In the genomic region with DNA sequence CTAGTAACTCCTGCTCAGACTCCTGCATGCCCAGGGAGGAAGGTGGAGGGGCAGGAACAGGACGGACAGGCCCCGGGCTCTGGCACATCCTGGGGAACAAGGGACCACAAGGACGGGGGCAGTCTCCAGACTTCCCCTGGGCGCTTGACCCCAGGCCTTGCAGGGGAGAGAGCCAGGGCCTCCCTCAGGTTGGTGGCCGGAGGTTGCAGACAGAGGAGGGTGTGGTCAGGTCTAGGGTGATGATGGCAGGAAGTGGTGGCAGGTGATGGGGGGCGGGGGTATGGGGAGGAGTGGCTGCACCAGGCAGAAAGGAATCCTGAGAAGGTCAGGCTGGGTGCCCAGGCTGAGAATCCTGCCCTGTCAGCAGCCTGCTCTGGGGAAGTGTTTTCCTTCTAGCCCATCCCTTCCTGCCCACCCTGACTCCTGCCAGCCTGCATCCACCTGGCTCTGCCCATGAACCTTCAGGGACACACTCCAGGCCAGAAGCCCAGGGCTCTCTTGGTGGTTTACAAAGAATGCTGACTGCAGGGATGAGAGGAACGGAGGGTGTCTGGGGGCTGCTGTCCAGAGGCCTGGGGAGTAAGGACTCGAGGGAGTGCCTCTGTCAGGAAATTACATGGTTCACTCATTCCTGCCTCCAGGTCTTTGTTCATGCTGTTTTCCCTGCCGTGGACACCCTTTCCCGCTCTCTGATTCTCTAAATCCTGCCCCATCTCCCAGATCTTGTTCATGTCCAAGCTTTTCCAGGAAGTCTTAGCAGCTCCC, we compare ENCODE assay signal across 14 cellular contexts. TPM values are rescaled to one million over a fixed set of nuclear protein-coding genes. Genes with fewer than 3 reads are reported as not detected.
DNase-seq lines count a peak whose midpoint lies in the region; ATAC-seq, FAIRE-seq and TF ChIP-seq lines count a peak whose summit lies in the region.
"Had no signal": no experiment of that assay in that cellular context is flagged by ENCODE, and none has a peak within 500 bp of the region (broad histone marks: within the 10 kb centered on the region; RNA-seq: fewer than 3 reads in every experiment).

No MANE protein-coding gene starts in this region.

- no peaks in the 10 kb centered on the region for H3K36me3 Mint-ChIP-seq in progenitor cell of endocrine pancreas (ENCODE audit: insufficient read depth)

- H2AFZ ChIP-seq in SK-N-SH (ENCODE audit: low read depth): no peak overlapping the region
- H2AFZ ChIP-seq in GM12878 (ENCODE audit: control insufficient read depth, low read depth, low read length): no peak overlapping the region

- no peak for TF ChIP-seq CTCF in SK-N-SH (IDR thresholded peaks at IDR 0.05)
- TF ChIP-seq CTCF in GM12878 (IDR thresholded peaks at IDR 0.05 in 2 of 3, conservative IDR thresholded peaks at IDR 0.05 in 1 of 3; ENCODE audit: control insufficient read depth in 2 of 3, extremely low read depth in 1 of 3, insufficient read depth in 1 of 3, low read depth in 3 of 3, low read length in 3 of 3): no peak
- TF ChIP-seq CTCF in progenitor cell of endocrine pancreas (IDR thresholded peaks at IDR 0.05; ENCODE audit: unreplicated experiment): no peak

- 86% methylated on average over 9 of the region's 10 CpGs for WGBS in SK-N-SH (ENCODE audit: low lambda C conversion rate)
- 15% methylated on average over 10 of the region's 10 CpGs for WGBS in GM12878 (ENCODE audit: insufficient coverage, insufficient replicate concordance, low lambda C conversion rate, missing lambda C conversion rate)

- H3K4me1 ChIP-seq in SK-N-SH (ENCODE audit: control insufficient read depth in 1 of 2, insufficient read depth in 2 of 2, low read depth in 1 of 2, low read length in 1 of 2) (peaks cover 39 to 83% of the 10 kb centered on the region in 2 experiments), GM12878 (ENCODE audit: control insufficient read depth, insufficient read depth, low read length) (no peaks in the 10 kb centered on the region)

- H3K36me3 ChIP-seq in SK-N-SH (replicated peaks in 1 of 2; ENCODE audit: control insufficient read depth in 1 of 2, insufficient read depth in 2 of 2, low read length in 1 of 2) (no peaks in the 10 kb centered on the region), GM12878 (ENCODE audit: control insufficient read depth in 2 of 2, insufficient read depth in 2 of 2, low read length in 1 of 2) (no peaks in the 10 kb centered on the region)

- FAIRE-seq in GM12878 (lab: Jason Lieb, UNC): no peak

- peak overlapping the region; percentile 45 for H3K27ac Mint-ChIP-seq in progenitor cell of endocrine pancreas

- in situ Hi-C loops in GM12878 (cut with MboI): no loop called here

- H3K4me2 ChIP-seq in SK-N-SH: peak overlapping the region; percentile 60; the same call in 1 of the 2 replicates
- H3K4me2 ChIP-seq in GM12878 (ENCODE audit: control insufficient read depth, insufficient read depth): no peak overlapping the region

- no peaks in the 10 kb centered on the region for H3K27me3 Mint-ChIP-seq in progenitor cell of endocrine pancreas

- H3K9me2 ChIP-seq in SK-N-SH: no peaks in the 10 kb centered on the region

- DNase-seq in SK-N-SH (no peak), M059J (ENCODE audit: low read depth) (peak; percentile 56), GM12878 (ENCODE audit: low read depth, low spot score) (no peak), progenitor cell of endocrine pancreas (ENCODE audit: low spot score, unreplicated experiment) (no peak), middle frontal gyrus (ENCODE audit: extremely low spot score, low spot score) (no peak), NCI-H2081 (lab: John Stamatoyannopoulos, UW) (no peak), pons (ENCODE audit: low spot score) (no peak)
- DNase-seq: activated T-cell treated with anti-CD3 and anti-CD28 coated beads, Interleukin-2, amount 50 U/mL, for 4 hours; cerebellar nuclear complex; DND-41; stimulated activated naive CD4-positive, alpha-beta T cell treated with Interleukin-2 at 50 U/mL for 16 hours had no signal

- no peaks in the 10 kb centered on the region for H3K9me3 Mint-ChIP-seq in progenitor cell of endocrine pancreas (ENCODE audit: low read depth)
- H3K9me3 Mint-ChIP-seq: activated T-cell treated with anti-CD3 and anti-CD28 coated beads, Interleukin-2, amount 50 U/mL, for 4 hours; neural crest cell had no signal

- RAD21 ChIA-PET in GM12878 (lab: Charles Lee; ENCODE audit: unreplicated experiment): no interaction called here

- peak overlapping the region; percentile 71 for H3K9ac ChIP-seq in SK-N-SH
- H3K9ac ChIP-seq in GM12878 (ENCODE audit: control insufficient read depth, insufficient read depth, low read length): no peak overlapping the region

- H3K27me3 ChIP-seq in SK-N-SH (ENCODE audit: insufficient read depth) (no peaks in the 10 kb centered on the region), GM12878 (replicated peaks in 1 of 2; ENCODE audit: control insufficient read depth in 2 of 2, insufficient read depth in 2 of 2, low read length in 1 of 2) (peaks cover 0 to 1% of the 10 kb centered on the region in 2 experiments; a peak in 3 of 4 replicates)

- ATAC-seq in SK-N-SH treated with all-trans-retinoic acid at 6 μM for 48 hours (no peak), GM12878 (peak; percentile 58)

- H3K79me2 ChIP-seq in SK-N-SH (ENCODE audit: insufficient read depth): peaks cover 9% of the 10 kb centered on the region; the same call in 1 of the 2 replicates
- no peaks in the 10 kb centered on the region for H3K79me2 ChIP-seq in GM12878 (ENCODE audit: control insufficient read depth, insufficient read depth, low read length)

- CTCF ChIA-PET in SK-N-SH (lab: Yijun Ruan, JAX): interaction anchor here (0.8 to 3.2 kb wide), 6 partner anchors 14 to 103 kb away, joined by 3 to 9 read pairs (median 3); no protein-coding TSS in a partner anchor
- CTCF ChIA-PET in GM12878 (lab: Yijun Ruan, JAX): no interaction called here

- SMC1A ChIA-PET in GM12878 (lab: Charles Lee; ENCODE audit: uncharacterized antibody, unreplicated experiment): no interaction called here

- H4K20me1 ChIP-seq in SK-N-SH (ENCODE audit: insufficient read depth) (no peaks in the 10 kb centered on the region), GM12878 (ENCODE audit: control insufficient read depth, insufficient read depth) (no peaks in the 10 kb centered on the region)

- TF ChIP-seq EP300 in SK-N-SH (IDR thresholded peaks at IDR 0.05; ENCODE audit: borderline replicate concordance in 1 of 2, low read depth in 1 of 2, low read length in 1 of 2): no peak
- TF ChIP-seq EP300 in GM12878 (IDR thresholded peaks at IDR 0.05; ENCODE audit: borderline replicate concordance in 1 of 2, control insufficient read depth in 1 of 2, low read depth in 2 of 2, low read length in 2 of 2): no peak

- no peak for TF ChIP-seq RAD21 in SK-N-SH (IDR thresholded peaks at IDR 0.05; ENCODE audit: low read length)
- no peak for TF ChIP-seq RAD21 in GM12878 (IDR thresholded peaks at IDR 0.05; ENCODE audit: insufficient read depth, low read depth, low read length)

- H3K27ac ChIP-seq in SK-N-SH (ENCODE audit: low read depth in 2 of 2, low read length in 1 of 2) (peak overlapping the region; percentile 91 to 100), GM12878 (ENCODE audit: control insufficient read depth, insufficient read depth) (no peak overlapping the region)
- H3K27ac ChIP-seq: HL-60 had no signal

- H3K4me1 Mint-ChIP-seq in progenitor cell of endocrine pancreas (ENCODE audit: low read depth): peaks cover 7% of the 10 kb centered on the region

- H3F3A ChIP-seq in SK-N-SH (replicated peaks; ENCODE audit: insufficient read depth): peaks cover 22% of the 10 kb centered on the region

- H3K4me3 ChIP-seq in SK-N-SH (ENCODE audit: low read depth in 2 of 2, low read length in 1 of 2) (no peak overlapping the region), GM12878 (no peak overlapping the region)

- POLR2A ChIA-PET in SK-N-SH (lab: Yijun Ruan, JAX) (no interaction called here), GM12878 (lab: Charles Lee) (no interaction called here)

- no peak overlapping the region for H3K4me3 Mint-ChIP-seq in progenitor cell of endocrine pancreas (ENCODE audit: low read depth)
- H3K4me3 Mint-ChIP-seq: activated T-cell treated with anti-CD3 and anti-CD28 coated beads, Interleukin-2, amount 50 U/mL, for 4 hours; neural crest cell had no signal

- intact Hi-C loops in GM12878 (cut with micrococcal nuclease; ENCODE audit: unreplicated experiment): no loop called here

- no peak for TF ChIP-seq POLR2A in GM12878 (IDR thresholded peaks at IDR 0.05; ENCODE audit: low read depth, low read length)

- no TSS peak for BruUV-seq in GM12878 (replicated peaks; lab: Mats Ljungman, UMichigan)

- H3K9me3 ChIP-seq in SK-N-SH: no peaks in the 10 kb centered on the region
- no peaks in the 10 kb centered on the region for H3K9me3 ChIP-seq in GM12878 (replicated peaks; ENCODE audit: control insufficient read depth, insufficient read depth, low read length)

RNA-seq across cellular contexts. Expression of a gene that starts 15.8 kb away (rescaled TPM):
- polyA plus RNA-seq in SK-N-SH (2012; rRNA removed) (37.5 and 50.3 TPM in 2 replicates), GM12878 (2011; rRNA removed) (not detected in 2 replicates), GM12878 (2014; fragmentation: Illumina TruSeq; extraction: Trizol) (not detected in 2 replicates), GM12878 (2014; fragmentation: Nextera tagmentation; extraction: Ambion mirVana) (not detected), GM12878 (2014; rRNA removed) (not detected in 2 replicates), GM12878 (2016; fragmentation: Nextera tagmentation; extraction: Ambion mirVana) (under 1 TPM in 1 of 2 experiments, not detected in 1; 0.07 TPM)
- polyA plus RNA-seq in SK-N-SH (2012; cell fraction: cytosol; rRNA removed): 36.5 and 50.1 TPM in 2 replicates
- 52.4 and 60.2 TPM in 2 replicates for polyA plus RNA-seq in SK-N-SH (2012; cell fraction: nucleus; rRNA removed)
- 120 and 189 TPM in 2 replicates for total RNA-seq in M059J (2014; rRNA removed; shearing (Covaris generic))
- not detected in 2 replicates for total RNA-seq in GM12878 (2013; cell fraction: nucleolus; rRNA removed)
- total RNA-seq in GM12878 (2014; rRNA removed) (not detected in 2 replicates), GM12878 (2014; rRNA removed; fragmentation: Illumina TruSeq; extraction: Trizol) (not detected in 2 replicates), GM12878 (2021) (0.11 and 0.15 TPM in 2 replicates), progenitor cell of endocrine pancreas (17.1 and 17.4 TPM in 2 replicates)
- not detected for polyA plus RNA-seq in GM12878 (2011; ENCODE audit: low read depth)
- not detected in 2 replicates for polyA plus RNA-seq in GM12878 (2011; cell fraction: cytosol; rRNA removed)
- polyA plus RNA-seq in GM12878 (2011; cell fraction: nucleus; rRNA removed): not detected in 2 replicates
- not detected in 2 replicates for polyA plus RNA-seq in GM12878 (2012)
- polyA minus RNA-seq in GM12878 (2011; rRNA and poly(A)+ RNA removed): not detected in 2 replicates
- polyA minus RNA-seq in GM12878 (2011; cell fraction: cytosol; rRNA and poly(A)+ RNA removed): not detected in 2 replicates
- polyA minus RNA-seq in GM12878 (2011; cell fraction: nucleus; rRNA and poly(A)+ RNA removed): not detected in 2 replicates

RNA-seq across cellular contexts. Expression of a gene that starts 50.0 kb away (rescaled TPM):
- polyA plus RNA-seq in SK-N-SH (2012; rRNA removed) (19.1 and 20.4 TPM in 2 replicates), GM12878 (2011; rRNA removed) (2.0 and 4.2 TPM in 2 replicates), GM12878 (2014; fragmentation: Illumina TruSeq; extraction: Trizol) (1.7 and 3.2 TPM in 2 replicates), GM12878 (2014; fragmentation: Nextera tagmentation; extraction: Ambion mirVana) (under 1 TPM; 0.14 to 0.46 TPM), GM12878 (2014; rRNA removed) (12.5 and 13.6 TPM in 2 replicates), GM12878 (2016; fragmentation: Nextera tagmentation; extraction: Ambion mirVana) (10 to 100 TPM; 13.2 to 13.6 TPM)
- polyA plus RNA-seq in SK-N-SH (2012; cell fraction: cytosol; rRNA removed): 8.2 and 13.5 TPM in 2 replicates
- 27.9 and 28.2 TPM in 2 replicates for polyA plus RNA-seq in SK-N-SH (2012; cell fraction: nucleus; rRNA removed)
- 12.5 and 19.9 TPM in 2 replicates for total RNA-seq in M059J (2014; rRNA removed; shearing (Covaris generic))
- total RNA-seq in GM12878 (2013; cell fraction: nucleolus; rRNA removed): 10.3 and 11.0 TPM in 2 replicates
- total RNA-seq in GM12878 (2014; rRNA removed) (12.0 and 12.2 TPM in 2 replicates), GM12878 (2014; rRNA removed; fragmentation: Illumina TruSeq; extraction: Trizol) (4.6 TPM in 2 replicates), GM12878 (2021) (12.1 TPM in 2 replicates), progenitor cell of endocrine pancreas (8.0 and 8.7 TPM in 2 replicates)
- polyA plus RNA-seq in GM12878 (2011; ENCODE audit: low read depth): 2.0 TPM
- polyA plus RNA-seq in GM12878 (2011; cell fraction: cytosol; rRNA removed): 6.4 and 9.0 TPM in 2 replicates
- 9.2 and 11.5 TPM in 2 replicates for polyA plus RNA-seq in GM12878 (2011; cell fraction: nucleus; rRNA removed)
- 4.7 and 5.3 TPM in 2 replicates for polyA plus RNA-seq in GM12878 (2012)
- polyA minus RNA-seq in GM12878 (2011; rRNA and poly(A)+ RNA removed): 3.1 and 4.0 TPM in 2 replicates
- polyA minus RNA-seq in GM12878 (2011; cell fraction: cytosol; rRNA and poly(A)+ RNA removed): 1.6 and 3.1 TPM in 2 replicates
- polyA minus RNA-seq in GM12878 (2011; cell fraction: nucleus; rRNA and poly(A)+ RNA removed): 3.3 and 5.1 TPM in 2 replicates

RNA-seq across cellular contexts. Expression of a gene that starts 52.5 kb away (rescaled TPM):
- 14.0 and 18.4 TPM in 2 replicates for polyA plus RNA-seq in SK-N-SH (2012; rRNA removed)
- 7.9 and 12.9 TPM in 2 replicates for polyA plus RNA-seq in SK-N-SH (2012; cell fraction: cytosol; rRNA removed)
- 48.3 and 66.5 TPM in 2 replicates for polyA plus RNA-seq in SK-N-SH (2012; cell fraction: nucleus; rRNA removed)
- 24.5 and 74.6 TPM in 2 replicates for total RNA-seq in M059J (2014; rRNA removed; shearing (Covaris generic))
- 88.7 and 88.9 TPM in 2 replicates for total RNA-seq in GM12878 (2013; cell fraction: nucleolus; rRNA removed)
- 28.4 and 28.9 TPM in 2 replicates for total RNA-seq in GM12878 (2014; rRNA removed)
- 17.8 and 18.8 TPM in 2 replicates for total RNA-seq in GM12878 (2014; rRNA removed; fragmentation: Illumina TruSeq; extraction: Trizol)
- 91.5 and 95.5 TPM in 2 replicates for total RNA-seq in GM12878 (2021)
- 26.0 TPM for polyA plus RNA-seq in GM12878 (2011; ENCODE audit: low read depth)
- polyA plus RNA-seq in GM12878 (2011; rRNA removed): 7.6 and 13.6 TPM in 2 replicates
- 21.8 and 24.5 TPM in 2 replicates for polyA plus RNA-seq in GM12878 (2011; cell fraction: cytosol; rRNA removed)
- 50.9 and 65.9 TPM in 2 replicates for polyA plus RNA-seq in GM12878 (2011; cell fraction: nucleus; rRNA removed)
- polyA plus RNA-seq in GM12878 (2012): 58.4 and 60.6 TPM in 2 replicates
- 15.0 and 32.7 TPM in 2 replicates for polyA plus RNA-seq in GM12878 (2014; fragmentation: Illumina TruSeq; extraction: Trizol)
- polyA plus RNA-seq in GM12878 (2014; fragmentation: Nextera tagmentation; extraction: Ambion mirVana): 10 to 100 TPM in 1 of 2 experiments, 1 to 10 TPM in 1; 8.5 to 14.2 TPM
- 34.2 and 45.3 TPM in 2 replicates for polyA plus RNA-seq in GM12878 (2014; rRNA removed)
- 10 to 100 TPM; 54.0 to 60.0 TPM for polyA plus RNA-seq in GM12878 (2016; fragmentation: Nextera tagmentation; extraction: Ambion mirVana)
- 20.8 and 38.7 TPM in 2 replicates for polyA minus RNA-seq in GM12878 (2011; rRNA and poly(A)+ RNA removed)
- polyA minus RNA-seq in GM12878 (2011; cell fraction: cytosol; rRNA and poly(A)+ RNA removed): 30.0 and 41.2 TPM in 2 replicates
- 18.5 and 37.6 TPM in 2 replicates for polyA minus RNA-seq in GM12878 (2011; cell fraction: nucleus; rRNA and poly(A)+ RNA removed)
- 27.8 and 29.9 TPM in 2 replicates for total RNA-seq in progenitor cell of endocrine pancreas

Comparison
In these comparisons a context has a peak if more than half of its experiments do, and no peak if none do; other contexts are left out.
1. RNA of a gene that starts 15.8 kb away (total RNA-seq): 120 to 189 TPM in M059J and 17.1 to 17.4 TPM in progenitor cell of endocrine pancreas; 0.11 to 0.15 TPM in GM12878; every median in the first group is over 10 times any median in the second.